8 cellular contexts compared by ENCODE assay signal in the genomic region with DNA sequence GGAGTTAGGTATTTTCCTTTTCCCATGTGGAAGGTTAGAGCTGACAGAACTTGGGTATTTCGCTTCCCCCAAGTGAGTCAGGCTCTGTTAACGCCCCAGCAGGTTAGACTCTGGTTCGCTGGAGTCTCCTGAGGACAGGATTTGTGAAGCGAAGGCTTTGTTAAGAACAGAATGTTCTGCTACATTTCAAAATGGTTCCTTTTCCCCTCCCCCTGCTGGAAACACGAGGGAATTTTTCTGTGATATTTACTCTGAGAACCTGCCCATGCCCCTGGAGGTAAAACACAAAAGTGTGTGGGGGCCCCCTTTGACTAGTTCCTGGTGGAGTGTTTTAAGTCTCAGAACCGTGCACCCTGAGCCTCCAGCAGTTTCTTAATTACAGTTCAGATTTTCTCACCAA.
DNase-seq lines count a peak whose midpoint lies in the region; ATAC-seq, FAIRE-seq and TF ChIP-seq lines count a peak whose summit lies in the region.

No MANE protein-coding gene starts in this region.

- CTCF ChIA-PET in endothelial cell of umbilical vein (lab: Charles Lee) = no interaction called here

- no peak for TF ChIP-seq POLR2A in endothelial cell of umbilical vein (IDR thresholded peaks at IDR 0.05; ENCODE audit: low read depth, low read length)

- H3K4me3 ChIP-seq in NT2/D1 (ENCODE audit: insufficient read length, low read depth) (no peak overlapping the region), endothelial cell of umbilical vein (replicated peaks in 1 of 3; ENCODE audit: insufficient read depth in 1 of 3, low read depth in 1 of 3, low read length in 3 of 3) (no peak overlapping the region)

- ATAC-seq in HG03565 (IDR thresholded peaks at IDR 0.05; ENCODE audit: unreplicated experiment) (no peak), GM18861 (IDR thresholded peaks at IDR 0.05; ENCODE audit: unreplicated experiment) (no peak)

- BruUV-seq in endothelial cell of umbilical vein (replicated peaks; lab: Mats Ljungman, UMichigan) = no TSS peak

- no peaks in the 10 kb centered on the region for H3K36me3 ChIP-seq in NT2/D1 (ENCODE audit: insufficient read depth, insufficient read length, low read length)
- H3K36me3 ChIP-seq in endothelial cell of umbilical vein (ENCODE audit: control insufficient read depth in 2 of 2, extremely low read depth in 1 of 2, insufficient read depth in 2 of 2, low read length in 2 of 2) = no peaks in the 10 kb centered on the region

- H3K79me2 ChIP-seq in endothelial cell of umbilical vein (ENCODE audit: control insufficient read depth, insufficient read depth, low read length) = no peaks in the 10 kb centered on the region

- H3K4me2 ChIP-seq in endothelial cell of umbilical vein (ENCODE audit: insufficient read depth, low read length) = no peak overlapping the region

- peak overlapping the region; percentile 95 for H2AFZ ChIP-seq in endothelial cell of umbilical vein (ENCODE audit: low read depth, low read length)

- peak in 1 of 2 donors; percentile 12 for TF ChIP-seq CTCF in endothelial cell of umbilical vein (IDR thresholded peaks at IDR 0.05; ENCODE audit: extremely low read depth in 1 of 2, insufficient read depth in 1 of 2, low read depth in 1 of 2, low read length in 2 of 2)

- H3K27me3 ChIP-seq in NT2/D1 (ENCODE audit: insufficient read depth, insufficient read length) = no peaks in the 10 kb centered on the region
- H3K27me3 ChIP-seq in endothelial cell of umbilical vein (ENCODE audit: control insufficient read depth in 2 of 2, insufficient read depth in 2 of 2, low read length in 2 of 2) = no peaks in the 10 kb centered on the region

- H3K4me1 ChIP-seq in NT2/D1 (ENCODE audit: insufficient read depth, insufficient read length) = no peaks in the 10 kb centered on the region
- H3K4me1 ChIP-seq in endothelial cell of umbilical vein (ENCODE audit: control insufficient read depth, extremely low read depth, insufficient read depth, low read length) = peaks cover 2% of the 10 kb centered on the region

- dilution Hi-C loops in endothelial cell of umbilical vein (cut with MboI; ENCODE audit: extremely low pct_ligation_motif_present, low sequenced_read_pairs) = no loop called here

- DNase-seq in DMS 273 (lab: John Stamatoyannopoulos, UW; ENCODE audit: unreplicated experiment) = peak; percentile 65
- no peak for DNase-seq in DMS 273 treated with DMSO at 0.1 percent for 48 hours (lab: John Stamatoyannopoulos, UW)
- peak; percentile 18 for DNase-seq in NT2/D1 (ENCODE audit: low read depth, low spot score)
- no peak for DNase-seq in endothelial cell of umbilical vein (ENCODE audit: low read depth, low spot score)
- peak; percentile 10 for DNase-seq in retina
- DNase-seq in head of caudate nucleus = no peak

- no peak overlapping the region for H3K27ac ChIP-seq in endothelial cell of umbilical vein (ENCODE audit: insufficient read depth, low read depth, low read length)

- no peaks in the 10 kb centered on the region for H4K20me1 ChIP-seq in endothelial cell of umbilical vein (replicated peaks; ENCODE audit: control insufficient read depth, extremely low read depth, insufficient read depth, low read length)

- intact Hi-C loops in endothelial cell of umbilical vein (cut with micrococcal nuclease) = no loop called here
- intact Hi-C loops in head of caudate nucleus (cut with DNase I) = no loop called here

- H3K9ac ChIP-seq in NT2/D1 (ENCODE audit: insufficient read length, low read depth) (no peak overlapping the region), endothelial cell of umbilical vein (replicated peaks; ENCODE audit: extremely low read depth, insufficient read depth, low read length) (no peak overlapping the region)

- H3K9me1 ChIP-seq in endothelial cell of umbilical vein (replicated peaks; ENCODE audit: control insufficient read depth, extremely low read depth, insufficient read depth, low read length) = no peaks in the 10 kb centered on the region

- H3K9me3 ChIP-seq in NT2/D1 (ENCODE audit: insufficient read depth, low read length) = no peaks in the 10 kb centered on the region
- no peaks in the 10 kb centered on the region for H3K9me3 ChIP-seq in endothelial cell of umbilical vein (replicated peaks; ENCODE audit: control insufficient read depth, insufficient read depth, low read length)

- no peak for FAIRE-seq in endothelial cell of umbilical vein (lab: Jason Lieb, UNC)

- POLR2A ChIA-PET in endothelial cell of umbilical vein (lab: Charles Lee) = no interaction called here

TF ChIP-seq in endothelial cell of umbilical vein, 7 proteins besides CTCF, POLR2A, EP300 and RAD21:
- TF ChIP-seq EZH2 (IDR thresholded peaks at IDR 0.05; ENCODE audit: borderline replicate concordance, low read depth, low read length, severe bottlenecking) = no peak
- TF ChIP-seq GATA2 (IDR thresholded peaks at IDR 0.05; ENCODE audit: insufficient read depth, insufficient read length, low read depth, low read length) = no peak
- TF ChIP-seq, protein P1, sequence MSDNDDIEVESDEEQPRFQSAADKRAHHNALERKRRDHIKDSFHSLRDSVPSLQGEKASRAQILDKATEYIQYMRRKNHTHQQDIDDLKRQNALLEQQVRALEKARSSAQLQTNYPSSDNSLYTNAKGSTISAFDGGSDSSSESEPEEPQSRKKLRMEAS (IDR thresholded peaks at IDR 0.05; ENCODE audit: insufficient read depth, insufficient read length) = no peak
- no peak for TF ChIP-seq POLR2AphosphoS5 (IDR thresholded peaks at IDR 0.05; ENCODE audit: insufficient read depth, low read depth, low read length)
- no peak for TF ChIP-seq JUN (IDR thresholded peaks at IDR 0.05; ENCODE audit: borderline replicate concordance, insufficient read depth, insufficient read length, low read depth)
- no peak for TF ChIP-seq MYC (IDR thresholded peaks at IDR 0.05; ENCODE audit: low read depth, low read length)
- no peak for TF ChIP-seq FOS (IDR thresholded peaks at IDR 0.05; ENCODE audit: borderline replicate concordance, insufficient read depth, low read length)

Comparison
In these comparisons a context has a peak if more than half of its experiments do, and no peak if none do; other contexts are left out.
1. DNase-seq: peak in DMS 273 (single experiment), NT2/D1 (single experiment) and retina (single experiment); none in DMS 273 treated with DMSO at 0.1 percent for 48 hours (single experiment), endothelial cell of umbilical vein (single experiment) and head of caudate nucleus (0 of 42).